In genomic region chr22:45946805-45947600, GRCh38 we compare ENCODE assay signal across 20 cellular contexts. TPM values are rescaled to one million over a fixed set of nuclear protein-coding genes. Genes with fewer than 3 reads are reported as not detected.
DNase-seq lines count a peak whose midpoint lies in the region; ATAC-seq and TF ChIP-seq lines count a peak whose summit lies in the region.
"Had no signal": no experiment of that assay in that cellular context is flagged by ENCODE, and none has a peak within 500 bp of the region (broad histone marks: within the 10 kb centered on the region; RNA-seq: fewer than 3 reads in every experiment).

No MANE protein-coding gene starts in this region.

- intact Hi-C loops in activated CD8-positive, alpha-beta T cell treated with anti-CD3 and anti-CD28 coated beads for 36 hours (cut with micrococcal nuclease): no loop called here

- no peaks in the 10 kb centered on the region for H3K9me3 Mint-ChIP-seq in activated CD8-positive, alpha-beta T cell treated with anti-CD3 and anti-CD28 coated beads for 36 hours
- H3K9me3 Mint-ChIP-seq: CD4-positive, alpha-beta T cell; dendritic cell treated with granulocyte-macrophage colony-stimulating factor and Interleukin-4, amounts not matched to agents 40 ng/mL and 50 ng/mL, for 4 days; T-helper 2 cell treated with Interferon-gamma antibody and Interleukin-4, amounts not matched to agents 5 μg/mL and 100 μg/mL, for 36 hours had no signal

- H3K27ac Mint-ChIP-seq in activated CD8-positive, alpha-beta T cell treated with anti-CD3 and anti-CD28 coated beads for 36 hours: no peak overlapping the region
- H3K27ac Mint-ChIP-seq: activated CD8-positive, alpha-beta memory T cell treated with anti-CD3 and anti-CD28 coated beads, Interleukin-2, amount 10 ng/mL, durations not matched to agents 7 days and 5 days; CD4-positive, alpha-beta T cell; dendritic cell treated with granulocyte-macrophage colony-stimulating factor and Interleukin-4, amounts not matched to agents 40 ng/mL and 50 ng/mL, for 4 days; T-helper 2 cell treated with Interferon-gamma antibody and Interleukin-4, amounts not matched to agents 5 μg/mL and 100 μg/mL, for 36 hours had no signal

- no peak for TF ChIP-seq CTCF in activated CD8-positive, alpha-beta T cell treated with anti-CD3 and anti-CD28 coated beads for 36 hours (IDR thresholded peaks at IDR 0.05)

- H3K4me1 Mint-ChIP-seq in activated CD8-positive, alpha-beta T cell treated with anti-CD3 and anti-CD28 coated beads for 36 hours (ENCODE audit: low read depth): no peaks in the 10 kb centered on the region
- H3K4me1 Mint-ChIP-seq: activated CD8-positive, alpha-beta memory T cell treated with anti-CD3 and anti-CD28 coated beads, Interleukin-2, amount 10 ng/mL, durations not matched to agents 7 days and 5 days had no signal

- peaks cover 5% of the 10 kb centered on the region for H3K27me3 Mint-ChIP-seq in activated CD8-positive, alpha-beta T cell treated with anti-CD3 and anti-CD28 coated beads for 36 hours

- CTCF ChIA-PET in activated CD8-positive, alpha-beta T cell treated with anti-CD3 and anti-CD28 coated beads for 36 hours (lab: Charles Lee): interaction anchor here (0.8 kb wide), 1 partner anchor 84 kb away, joined by 3 read pairs; no protein-coding TSS in a partner anchor

- no peak overlapping the region for H3K4me3 Mint-ChIP-seq in activated CD8-positive, alpha-beta T cell treated with anti-CD3 and anti-CD28 coated beads for 36 hours
- H3K4me3 Mint-ChIP-seq: activated CD8-positive, alpha-beta memory T cell treated with anti-CD3 and anti-CD28 coated beads, Interleukin-2, amount 10 ng/mL, durations not matched to agents 7 days and 5 days; CD4-positive, alpha-beta T cell; dendritic cell treated with granulocyte-macrophage colony-stimulating factor and Interleukin-4, amounts not matched to agents 40 ng/mL and 50 ng/mL, for 4 days; T-helper 2 cell treated with Interferon-gamma antibody and Interleukin-4, amounts not matched to agents 5 μg/mL and 100 μg/mL, for 36 hours had no signal

- POLR2A ChIA-PET in activated CD8-positive, alpha-beta T cell treated with anti-CD3 and anti-CD28 coated beads for 36 hours (lab: Charles Lee): interaction anchor here (0.6 kb wide), 1 partner anchor 276 kb away, joined by 3 read pairs; no protein-coding TSS in a partner anchor

- no peak overlapping the region for H3K27ac ChIP-seq in substantia nigra (ENCODE audit: low read depth, low read length, poor library complexity, severe bottlenecking)
- H3K27ac ChIP-seq: heart left ventricle, pancreas, upper lobe of right lung had no signal

- peak; percentile 55 for DNase-seq in NCI-H2171 treated with DMSO at 0.1 percent for 48 hours (lab: John Stamatoyannopoulos, UW)
- no peak for DNase-seq in NCI-H2171 (lab: John Stamatoyannopoulos, UW)
- DNase-seq in RPMI8226: peak; percentile 86
- DNase-seq in kidney tubule cell (ENCODE audit: low spot score): peak; percentile 36
- peak in 42 of 49 donors; percentile 1 to 71 (median 41) for DNase-seq in substantia nigra (lab: John Stamatoyannopoulos, UW)
- DNase-seq in activated CD8-positive, alpha-beta T cell treated with anti-CD3 and anti-CD28 coated beads for 36 hours: no peak
- DNase-seq: activated CD4-positive, alpha-beta T cell treated with anti-CD3 and anti-CD28 coated beads for 1 hour; activated CD8-positive, alpha-beta memory T cell treated with anti-CD3 and anti-CD28 coated beads, Interleukin-2, amount 10 ng/mL, durations not matched to agents 7 days and 5 days; activated gamma-delta T cell treated with Interleukin-2 at 50 U/mL for 16 hours; CD4-positive, alpha-beta T cell; islet precursor cell; mucosa of descending colon; NCI-H345; upper lobe of right lung had no signal

- no peak for ATAC-seq in activated CD8-positive, alpha-beta T cell treated with anti-CD3 and anti-CD28 coated beads for 36 hours
- ATAC-seq in GM21737 (IDR thresholded peaks at IDR 0.05; ENCODE audit: unreplicated experiment): no peak
- ATAC-seq in esophagus mucosa: no peak
- ATAC-seq: activated CD8-positive, alpha-beta memory T cell treated with anti-CD3 and anti-CD28 coated beads, Interleukin-2, amount 10 ng/mL, durations not matched to agents 7 days and 5 days; mucosa of descending colon; upper lobe of right lung had no signal

- no peaks in the 10 kb centered on the region for H3K36me3 Mint-ChIP-seq in activated CD8-positive, alpha-beta T cell treated with anti-CD3 and anti-CD28 coated beads for 36 hours (ENCODE audit: low read depth)
- H3K36me3 Mint-ChIP-seq: activated CD8-positive, alpha-beta memory T cell treated with anti-CD3 and anti-CD28 coated beads, Interleukin-2, amount 10 ng/mL, durations not matched to agents 7 days and 5 days had no signal

RNA-seq across cellular contexts. Expression of gene WNT7B, which starts 30.0 kb away (rescaled TPM):
- not detected for total RNA-seq in activated CD8-positive, alpha-beta T cell treated with anti-CD3 and anti-CD28 coated beads for 36 hours
- 8.4 TPM for total RNA-seq in esophagus mucosa
- total RNA-seq: activated CD8-positive, alpha-beta memory T cell treated with anti-CD3 and anti-CD28 coated beads, Interleukin-2, amount 10 ng/mL, durations not matched to agents 7 days and 5 days; CD4-positive, alpha-beta T cell; mucosa of descending colon had no signal

Comparison
In these comparisons a context has a peak if more than half of its experiments do, and no peak if none do; other contexts are left out.
1. DNase-seq: peak in NCI-H2171 treated with DMSO at 0.1 percent for 48 hours (single experiment), RPMI8226 (single experiment), kidney tubule cell (single experiment) and substantia nigra (42 of 49); none in NCI-H2171 (single experiment) and activated CD8-positive, alpha-beta T cell treated with anti-CD3 and anti-CD28 coated beads for 36 hours (single experiment).